ENCODE assay signal across 12 cellular contexts in genomic region chr10:72740526-72740925, GRCh38. TPM values are rescaled to one million over a fixed set of nuclear protein-coding genes. Genes with fewer than 3 reads are reported as not detected.
DNase-seq lines count a peak whose midpoint lies in the region; ATAC-seq, FAIRE-seq and TF ChIP-seq lines count a peak whose summit lies in the region.
"Had no signal": no experiment of that assay in that cellular context is flagged by ENCODE, and none has a peak within 500 bp of the region (broad histone marks: within the 10 kb centered on the region; RNA-seq: fewer than 3 reads in every experiment).

No MANE protein-coding gene starts in this region.

- FAIRE-seq in pancreas (lab: Jason Lieb, UNC) (no peak), GM19239 (lab: Jason Lieb, UNC) (no peak)
- FAIRE-seq: GM18507 had no signal

- no peak overlapping the region for H3K27ac ChIP-seq in pancreas

- WGBS in pancreas, 2 donors = 59 to 66% methylated on average over 2 of the region's 2 CpGs

- peak; percentile 68 to 88 (median 78) for ATAC-seq in pancreas
- ATAC-seq: naive thymus-derived CD4-positive, alpha-beta T cell; stimulated activated naive CD8-positive, alpha-beta T cell treated with anti-CD3 and anti-CD28 coated beads, Interleukin-15, amount 100 ng/mL, for 72 hours; T-cell had no signal

- TF ChIP-seq CTCF in fibroblast of mammary gland (conservative IDR thresholded peaks at IDR 0.05; ENCODE audit: control insufficient read depth, insufficient read depth, low read depth, low read length) (no peak), pancreas (IDR thresholded peaks at IDR 0.05) (no peak)

- peak; percentile 75 for DNase-seq in HCEC 1CT
- DNase-seq in NCI-H774 (lab: John Stamatoyannopoulos, UW) = peak; percentile 65
- DNase-seq in fibroblast of mammary gland (ENCODE audit: low read depth) = peak; percentile 67
- DNase-seq in pancreas = peak in 2 of 6 donors; percentile 15 to 28
- no peak for DNase-seq in posterior vena cava (ENCODE audit: low spot score)
- DNase-seq in NCI-H2171 treated with DMSO at 0.1 percent for 48 hours (lab: John Stamatoyannopoulos, UW) = no peak
- DNase-seq in GM19239 (ENCODE audit: insufficient read length, low spot score) = no peak
- no peak for DNase-seq in DMS114 treated with DMSO at 0.1 percent for 48 hours (lab: John Stamatoyannopoulos, UW; ENCODE audit: unreplicated experiment)
- DNase-seq: naive thymus-derived CD4-positive, alpha-beta T cell; stimulated activated naive CD8-positive, alpha-beta T cell treated with anti-CD3 and anti-CD28 coated beads, Interleukin-15, amount 100 ng/mL, for 72 hours; T-cell had no signal

- H3K27me3 ChIP-seq in pancreas = no peaks in the 10 kb centered on the region

- no peaks in the 10 kb centered on the region for H3K36me3 ChIP-seq in pancreas

- intact Hi-C loops in pancreas (cut with DNase I) = no loop called here
- intact Hi-C loops in posterior vena cava (cut with DNase I) = loop anchor here in 1 of 2 donors (10.0 kb wide), 1 partner anchor 776 kb away; the partner anchor contains the start of gene CHST3

- peaks cover 16 to 31% (median 25%) of the 10 kb centered on the region in 3 donors for H3K4me1 ChIP-seq in pancreas

- H3K4me3 ChIP-seq in fibroblast of mammary gland (ENCODE audit: control insufficient read depth, low read depth, low read length) (no peak overlapping the region), pancreas (no peak overlapping the region)

- H3K9me3 ChIP-seq in pancreas = no peaks in the 10 kb centered on the region

RNA-seq across cellular contexts. Expression of gene MCU, which starts 48.6 kb away (rescaled TPM):
- total RNA-seq in pancreas (10 to 100 TPM in 3 of 6 donors, 1 to 10 TPM in 3; 6.3 to 15.5 (median 10.7) TPM), posterior vena cava (10 to 100 TPM; 23.7 to 24.0 TPM)
- 1 to 10 TPM; 7.8 to 8.8 TPM for polyA plus RNA-seq in pancreas

Comparison
In these comparisons a context has a peak if more than half of its experiments do, and no peak if none do; other contexts are left out.
1. DNase-seq: peak in HCEC 1CT (single experiment), NCI-H774 (single experiment) and fibroblast of mammary gland (single experiment); none in posterior vena cava (single experiment), NCI-H2171 treated with DMSO at 0.1 percent for 48 hours (single experiment), GM19239 (single experiment) and DMS114 treated with DMSO at 0.1 percent for 48 hours (single experiment).